In the genomic region with DNA sequence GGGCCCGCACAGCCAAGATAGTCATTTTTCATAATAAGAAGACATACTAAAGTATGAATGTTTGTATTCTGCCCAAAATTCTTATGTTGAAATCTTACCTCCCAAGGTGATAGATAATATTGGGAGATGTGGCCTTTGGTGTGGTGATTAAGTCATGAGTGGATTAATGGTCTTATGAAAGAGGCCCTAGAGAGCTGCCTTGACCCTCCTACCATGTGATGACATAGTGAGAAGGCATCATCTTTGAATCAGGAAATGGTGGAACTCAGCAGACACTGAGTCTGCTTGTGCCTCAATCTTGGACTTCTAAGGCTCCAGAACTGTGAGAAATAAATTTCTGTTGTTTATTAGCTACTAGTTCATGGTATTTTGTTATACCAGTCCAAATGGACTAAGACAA, we compare ENCODE assay signal across 20 cellular contexts. TPM values are rescaled to one million over a fixed set of nuclear protein-coding genes. Genes with fewer than 3 reads are reported as not detected.
DNase-seq lines count a peak whose midpoint lies in the region; ATAC-seq, FAIRE-seq and TF ChIP-seq lines count a peak whose summit lies in the region.
"Had no signal": no experiment of that assay in that cellular context is flagged by ENCODE, and none has a peak within 500 bp of the region (broad histone marks: within the 10 kb centered on the region; RNA-seq: fewer than 3 reads in every experiment).

No MANE protein-coding gene starts in this region.

- intact Hi-C loops in cardiac septum (cut with DNase I), result no loop called here

- H3K4me1 Mint-ChIP-seq in astrocyte (ENCODE audit: low read depth, unreplicated experiment), result peaks cover 8% of the 10 kb centered on the region

- no peak overlapping the region for H3K4me3 Mint-ChIP-seq in astrocyte (ENCODE audit: unreplicated experiment)
- H3K4me3 Mint-ChIP-seq: CD4-positive, alpha-beta memory T cell; GM23338 had no signal

- H3K9ac ChIP-seq in astrocyte (ENCODE audit: low read length), result no peak overlapping the region

- H3K27me3 Mint-ChIP-seq in astrocyte (ENCODE audit: low read depth, unreplicated experiment), result no peaks in the 10 kb centered on the region
- H3K27me3 Mint-ChIP-seq: CD4-positive, alpha-beta memory T cell had no signal

- H3K9me3 ChIP-seq in astrocyte (ENCODE audit: insufficient read depth, low read depth, low read length), result no peaks in the 10 kb centered on the region
- H3K9me3 ChIP-seq: BE2C had no signal

- H3K4me1 ChIP-seq in astrocyte (ENCODE audit: insufficient read depth, low read length), result peaks cover 20% of the 10 kb centered on the region
- H3K4me1 ChIP-seq: BE2C had no signal

- peaks cover 17% of the 10 kb centered on the region for H3K9me3 Mint-ChIP-seq in astrocyte (ENCODE audit: unreplicated experiment)
- H3K9me3 Mint-ChIP-seq: GM23338 had no signal

- no peak overlapping the region for H2AFZ ChIP-seq in astrocyte (ENCODE audit: low read depth, low read length)
- H2AFZ ChIP-seq: GM23338 had no signal

- no peaks in the 10 kb centered on the region for H4K20me1 ChIP-seq in astrocyte (ENCODE audit: insufficient read depth, low read length)

- peak overlapping the region; percentile 18 for H3K27ac Mint-ChIP-seq in astrocyte (ENCODE audit: unreplicated experiment)
- H3K27ac Mint-ChIP-seq: GM23338 had no signal

- DNase-seq in AG20443 (ENCODE audit: low spot score), result peak; percentile 5
- DNase-seq in GM12891 (ENCODE audit: insufficient read length, low spot score), result no peak
- DNase-seq in astrocyte (ENCODE audit: low read depth), result no peak
- peak; percentile 57 for DNase-seq in fibroblast of the aortic adventitia (ENCODE audit: low read depth)
- DNase-seq in cardiac septum (ENCODE audit: low spot score), result no peak
- DNase-seq in DMS153 (lab: John Stamatoyannopoulos, UW), result no peak
- DNase-seq in germinal center (ENCODE audit: low spot score), result no peak
- DNase-seq: ACHN; BE2C; CD4-positive, alpha-beta memory T cell; EL; KG1; MM.1S; NCI-H1105; NCI-H1694 treated with DMSO at 0.1 percent for 48 hours; NCI-H345; NCI-H526 treated with DMSO at 0.1 percent for 48 hours; PC-3 had no signal

- no peaks in the 10 kb centered on the region for H3K79me2 ChIP-seq in astrocyte (ENCODE audit: insufficient read depth, low read length)

- H3K4me2 ChIP-seq in astrocyte (ENCODE audit: low read length), result no peak overlapping the region
- H3K4me2 ChIP-seq: GM23338 had no signal

- TF ChIP-seq POLR2A in GM12891 (IDR thresholded peaks at IDR 0.05; ENCODE audit: low read depth, low read length), result no peak

- H3K4me3 ChIP-seq in astrocyte (ENCODE audit: insufficient read depth, low read depth, low read length) (no peak overlapping the region), fibroblast of the aortic adventitia (ENCODE audit: low read depth, low read length) (no peak overlapping the region)
- H3K4me3 ChIP-seq: GM23338 had no signal

- no peaks in the 10 kb centered on the region for H3K36me3 ChIP-seq in astrocyte (ENCODE audit: insufficient read depth, low read length)
- H3K36me3 ChIP-seq: BE2C had no signal

- TF ChIP-seq CTCF in astrocyte (IDR thresholded peaks at IDR 0.05; ENCODE audit: insufficient read depth, low read depth, low read length) (no peak), fibroblast of the aortic adventitia (IDR thresholded peaks at IDR 0.05; ENCODE audit: insufficient read depth, low read length) (no peak)

- H3K27ac ChIP-seq in astrocyte (ENCODE audit: low read depth, low read length), result no peak overlapping the region

- H3K36me3 Mint-ChIP-seq in astrocyte (ENCODE audit: low read depth, unreplicated experiment), result peaks cover 13% of the 10 kb centered on the region

- no peak for ATAC-seq in HG03442 (IDR thresholded peaks at IDR 0.05; ENCODE audit: unreplicated experiment)
- ATAC-seq: GM23338, PC-3 had no signal

- no peaks in the 10 kb centered on the region for H3K27me3 ChIP-seq in astrocyte (ENCODE audit: insufficient read depth, low read length)
- H3K27me3 ChIP-seq: BE2C had no signal

- peak; percentile 38 for FAIRE-seq in GM12891 (lab: Jason Lieb, UNC)
- no peak for FAIRE-seq in astrocyte (lab: Jason Lieb, UNC)

TF ChIP-seq in GM12891, 5 proteins besides CTCF, POLR2A, EP300 and RAD21:
- TF ChIP-seq PAX5 (IDR thresholded peaks at IDR 0.05; ENCODE audit: insufficient read depth, low read length, severe bottlenecking) (no peak), TAF1 (IDR thresholded peaks at IDR 0.05; ENCODE audit: low read depth, low read length) (no peak), POU2F2 (IDR thresholded peaks at IDR 0.05; ENCODE audit: low read depth, low read length) (no peak), SPI1 (IDR thresholded peaks at IDR 0.05; ENCODE audit: low read depth, low read length) (no peak), POLR2AphosphoS5 (IDR thresholded peaks at IDR 0.05; ENCODE audit: low read depth, low read length) (no peak)

RNA-seq across cellular contexts. Expression of gene RNPC3, which starts 11.8 kb away (rescaled TPM):
- polyA plus RNA-seq in GM12891 (2012; ENCODE audit: low read depth, missing spikeins), result 17.7 TPM
- total RNA-seq in astrocyte (11.3 and 12.7 TPM in 2 replicates), fibroblast of the aortic adventitia (ENCODE audit: low replicate concordance) (19.9 and 31.5 TPM in 2 replicates), cardiac septum (26.2 TPM)

RNA-seq across cellular contexts. Expression of gene AMY2B, which starts 57.7 kb away (rescaled TPM):
- 6.2 TPM for polyA plus RNA-seq in GM12891 (2012; ENCODE audit: low read depth, missing spikeins)
- total RNA-seq in astrocyte (1.7 and 2.1 TPM in 2 replicates), fibroblast of the aortic adventitia (ENCODE audit: low replicate concordance) (10.1 and 17.1 TPM in 2 replicates), cardiac septum (31.1 TPM)

Comparison
In these comparisons a context has a peak if more than half of its experiments do, and no peak if none do; other contexts are left out.
1. DNase-seq: peak in AG20443 (single experiment) and fibroblast of the aortic adventitia (single experiment); none in GM12891 (single experiment), astrocyte (single experiment), cardiac septum (single experiment), DMS153 (single experiment) and germinal center (single experiment).